In genomic region chr19:16897572-16898056, GRCh38 we compare ENCODE assay signal across 8 cellular contexts. TPM values are rescaled to one million over a fixed set of nuclear protein-coding genes. Genes with fewer than 3 reads are reported as not detected.
DNase-seq lines count a peak whose midpoint lies in the region; ATAC-seq and TF ChIP-seq lines count a peak whose summit lies in the region.

No MANE protein-coding gene starts in this region.

- H3K9ac ChIP-seq in PC-3 (ENCODE audit: low read length) (no peak overlapping the region), neural cell (ENCODE audit: low read length) (no peak overlapping the region)

- H3K9me2 ChIP-seq in PC-3 (replicated peaks; ENCODE audit: low read length): no peaks in the 10 kb centered on the region
- no peaks in the 10 kb centered on the region for H3K9me2 ChIP-seq in neural cell (ENCODE audit: insufficient read depth, low read length)

- peak overlapping the region; percentile 74 for H2AFZ ChIP-seq in PC-3 (ENCODE audit: low read length)
- H2AFZ ChIP-seq in neural cell (ENCODE audit: low read depth, low read length): no peak overlapping the region

- H3K79me2 ChIP-seq in PC-3 (ENCODE audit: low read length) (no peaks in the 10 kb centered on the region), neural cell (replicated peaks; ENCODE audit: insufficient read depth, low read length) (no peaks in the 10 kb centered on the region)

- no peak for ATAC-seq in PC-3

- CTCF ChIA-PET in PC-3 (lab: Charles Lee): interaction anchor here (0.6 kb wide), 1 partner anchor 99 kb away, joined by 5 read pairs; no protein-coding TSS in a partner anchor

- H4K20me1 ChIP-seq in PC-3 (ENCODE audit: low read length): no peaks in the 10 kb centered on the region
- no peaks in the 10 kb centered on the region for H4K20me1 ChIP-seq in neural cell (ENCODE audit: insufficient read depth)

- DNase-seq in stimulated activated CD4-positive, alpha-beta T cell treated with anti-CD3 and anti-CD28 coated beads, Interleukin-15, amount 100 ng/mL, for 24 hours: peak; percentile 26
- no peak for DNase-seq in stimulated activated CD4-positive, alpha-beta T cell treated with anti-CD3 and anti-CD28 coated beads, Interleukin-4, amount 100 ng/mL, for 1 hour
- DNase-seq in PC-3 (no peak), esophagus muscularis mucosa (ENCODE audit: extremely low spot score) (no peak), posterior cingulate gyrus (no peak), NCI-H1930 (lab: John Stamatoyannopoulos, UW) (no peak)
- DNase-seq in activated CD8-positive, alpha-beta memory T cell treated with anti-CD3 and anti-CD28 coated beads for 24 hours: no peak

- TF ChIP-seq RAD21 in neural cell (conservative IDR thresholded peaks at IDR 0.05): no peak

- TF ChIP-seq CTCF in PC-3 (conservative IDR thresholded peaks at IDR 0.05; ENCODE audit: low read depth, low read length) (no peak), esophagus muscularis mucosa (IDR thresholded peaks at IDR 0.05) (no peak), neural cell (IDR thresholded peaks at IDR 0.05; ENCODE audit: poor library complexity, severe bottlenecking) (no peak)

- no peaks in the 10 kb centered on the region for H3K36me3 ChIP-seq in PC-3 (ENCODE audit: low read depth, low read length)
- peaks cover 0 to 4% (median 0%) of the 10 kb centered on the region in 4 donors for H3K36me3 ChIP-seq in esophagus muscularis mucosa
- no peaks in the 10 kb centered on the region for H3K36me3 ChIP-seq in neural cell (ENCODE audit: insufficient read depth, low read length)

- 12% methylated on average over 9 of the region's 57 CpGs for WGBS in esophagus muscularis mucosa

- intact Hi-C loops in PC-3 (cut with micrococcal nuclease) (loop anchor here (2.0 to 10.0 kb wide), 3 partner anchors 63 to 157 kb away; no protein-coding TSS in a partner anchor), esophagus muscularis mucosa (cut with DNase I) (no loop called here), posterior cingulate gyrus (cut with DNase I) (no loop called here)

- H3F3A ChIP-seq in PC-3 (ENCODE audit: low read length, unreplicated experiment) (no peaks in the 10 kb centered on the region), neural cell (ENCODE audit: insufficient read depth, low read length, poor library complexity, severe bottlenecking) (no peaks in the 10 kb centered on the region)

- TF ChIP-seq POLR2A in esophagus muscularis mucosa (IDR thresholded peaks at IDR 0.05; ENCODE audit: low read depth): no peak

- POLR2A ChIA-PET in PC-3 (lab: Charles Lee; ENCODE audit: unreplicated experiment): no interaction called here

- peak overlapping the region; percentile 66 for H3K4me2 ChIP-seq in PC-3 (ENCODE audit: low read length)
- no peak overlapping the region for H3K4me2 ChIP-seq in neural cell (ENCODE audit: low read length)

- BruUV-seq in PC-3 (replicated peaks; lab: Mats Ljungman, UMichigan): no TSS peak

- H3K9me3 ChIP-seq in PC-3 (ENCODE audit: low read length) (no peaks in the 10 kb centered on the region), esophagus muscularis mucosa (no peaks in the 10 kb centered on the region), neural cell (ENCODE audit: low read length) (no peaks in the 10 kb centered on the region)

- no peaks in the 10 kb centered on the region for H3K27me3 ChIP-seq in PC-3 (ENCODE audit: low read length)
- peaks cover 0 to 10% (median 1%) of the 10 kb centered on the region in 4 donors for H3K27me3 ChIP-seq in esophagus muscularis mucosa
- peaks cover 4% of the 10 kb centered on the region for H3K27me3 ChIP-seq in neural cell (ENCODE audit: insufficient read depth, low read depth, low read length)

- H3K4me3 ChIP-seq in PC-3 (ENCODE audit: low read length): peak overlapping the region; percentile 54; the same call in 1 of the 2 replicates
- peak overlapping the region; percentile 60 to 73 (median 66) for H3K4me3 ChIP-seq in esophagus muscularis mucosa
- H3K4me3 ChIP-seq in neural cell (ENCODE audit: low read length): peak overlapping the region; percentile 49

- H3K4me1 ChIP-seq in PC-3 (ENCODE audit: insufficient read depth, low read length) (peaks cover 6% of the 10 kb centered on the region; the same call in 1 of the 2 replicates), esophagus muscularis mucosa (peaks cover 13 to 38% (median 32%) of the 10 kb centered on the region in 4 donors)

- TF ChIP-seq EP300 in esophagus muscularis mucosa (IDR thresholded peaks at IDR 0.05) (no peak), neural cell (conservative IDR thresholded peaks at IDR 0.05; ENCODE audit: poor library complexity, severe bottlenecking) (no peak)

- H3K27ac ChIP-seq in PC-3 (ENCODE audit: low read length) (no peak overlapping the region), esophagus muscularis mucosa (replicated peaks in 1 of 4) (peak overlapping the region; percentile 76 to 88 (median 84)), neural cell (ENCODE audit: low read length) (no peak overlapping the region)

TF ChIP-seq in neural cell, 6 proteins besides CTCF, POLR2A, EP300 and RAD21:
- TF ChIP-seq POLR2AphosphoS5 (IDR thresholded peaks at IDR 0.05) (no peak), REST (IDR thresholded peaks at IDR 0.05; ENCODE audit: borderline replicate concordance) (no peak), SMC3 (conservative IDR thresholded peaks at IDR 0.05; ENCODE audit: poor library complexity) (no peak), EZH2 (IDR thresholded peaks at IDR 0.05; ENCODE audit: borderline replicate concordance, insufficient read depth, low read length, poor library complexity, severe bottlenecking) (no peak), MXI1 (conservative IDR thresholded peaks at IDR 0.05; ENCODE audit: poor library complexity, severe bottlenecking) (no peak), TAF1 (IDR thresholded peaks at IDR 0.05; ENCODE audit: low read depth) (no peak)

RNA-seq across cellular contexts. Expression of gene F2RL3, which starts 8.8 kb away (rescaled TPM):
- 0.07 and 0.23 TPM in 2 replicates for total RNA-seq in PC-3 (2014; rRNA removed)
- 1 to 10 TPM; 2.5 to 6.5 (median 5.0) TPM for total RNA-seq in esophagus muscularis mucosa
- not detected in 2 replicates for polyA plus RNA-seq in neural cell
- polyA minus RNA-seq in neural cell: not detected in 2 replicates

Comparison
In these comparisons a context has a peak if more than half of its experiments do, and no peak if none do; other contexts are left out.
1. H3K27ac ChIP-seq: peak in esophagus muscularis mucosa (4 of 4); none in PC-3 (single experiment) and neural cell (single experiment).
2. Peak in every context shown above with its lines, with median percentiles within 50 percentile points of each other: H3K4me3 ChIP-seq.